Comparison of ENCODE assay signal across 24 cellular contexts in the genomic region with DNA sequence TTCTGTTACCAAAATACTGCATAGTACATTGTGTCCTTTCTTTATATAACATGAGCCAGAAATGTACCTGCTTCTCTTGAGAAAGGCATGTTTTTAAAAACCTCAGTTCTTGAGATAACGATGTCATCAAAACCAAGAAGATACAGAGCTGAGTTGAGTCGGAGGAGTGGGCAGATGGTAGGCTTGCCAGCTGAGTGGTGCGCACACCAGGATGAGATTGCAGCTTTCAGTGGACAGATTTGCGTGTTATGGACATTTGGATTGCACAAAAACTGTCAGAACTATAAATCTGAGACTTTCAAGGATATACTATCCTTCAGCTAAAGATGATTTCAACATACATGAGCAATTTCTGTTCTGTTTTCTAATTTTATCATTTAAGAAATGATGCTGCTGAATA. TPM values are rescaled to one million over a fixed set of nuclear protein-coding genes. Genes with fewer than 3 reads are reported as not detected.
DNase-seq lines count a peak whose midpoint lies in the region; ATAC-seq and TF ChIP-seq lines count a peak whose summit lies in the region.
"Had no signal": no experiment of that assay in that cellular context is flagged by ENCODE, and none has a peak within 500 bp of the region (broad histone marks: within the 10 kb centered on the region; RNA-seq: fewer than 3 reads in every experiment).

No MANE protein-coding gene starts in this region.

- no peaks in the 10 kb centered on the region for H3K27me3 ChIP-seq in testis
- H3K27me3 ChIP-seq in CD8-positive, alpha-beta memory T cell (ENCODE audit: insufficient read depth, low read length, poor library complexity, severe bottlenecking): no peaks in the 10 kb centered on the region
- H3K27me3 ChIP-seq: heart right ventricle, sigmoid colon, transverse colon had no signal

- no peak for ATAC-seq in HG02623 (IDR thresholded peaks at IDR 0.05; ENCODE audit: unreplicated experiment)
- no peak for ATAC-seq in GM21528 (IDR thresholded peaks at IDR 0.05; ENCODE audit: low FRiP score, unreplicated experiment)
- ATAC-seq: activated CD4-positive, CD25-positive, alpha-beta regulatory T cell treated with anti-CD3 and anti-CD28 coated beads, Interleukin-2, amount 50 U/mL, for 24 hours; heart right ventricle; HepG2; stimulated activated naive B cell treated with anti-CD40 and anti-IgM and Interleukin-4, amounts not matched to agents 10 μg/mL and 1 μg/mL and 100 μg/mL, for 72 hours had no signal

- no peaks in the 10 kb centered on the region for H3K36me3 ChIP-seq in testis (ENCODE audit: low read depth, missing control alignments)
- H3K36me3 ChIP-seq in CD8-positive, alpha-beta memory T cell (ENCODE audit: insufficient read depth, low read length): no peaks in the 10 kb centered on the region
- H3K36me3 ChIP-seq: heart right ventricle, sigmoid colon, transverse colon had no signal

- POLR2A ChIA-PET in CD8-positive, alpha-beta memory T cell (lab: Charles Lee): no interaction called here

- no peak for TF ChIP-seq CTCF in fibroblast of villous mesenchyme (IDR thresholded peaks at IDR 0.05; ENCODE audit: insufficient read depth, low read depth, low read length)
- no peak for TF ChIP-seq CTCF in testis (IDR thresholded peaks at IDR 0.05)

- no peak overlapping the region for H3K27ac Mint-ChIP-seq in CD8-positive, alpha-beta memory T cell
- H3K27ac Mint-ChIP-seq: activated naive CD4-positive, alpha-beta T cell treated with anti-CD3 and anti-CD28 coated beads, Interleukin-2, amount 10 ng/mL, durations not matched to agents 7 days and 5 days; endodermal cell; stimulated activated naive B cell treated with anti-CD40 and anti-IgM and Interleukin-4, amounts not matched to agents 10 μg/mL and 1 μg/mL and 100 μg/mL, for 72 hours had no signal

- CTCF ChIA-PET in CD8-positive, alpha-beta memory T cell (lab: Charles Lee): no interaction called here

- H3K27ac ChIP-seq in testis: peak overlapping the region in 1 of 2 donors; percentile 8
- H3K27ac ChIP-seq in CD8-positive, alpha-beta memory T cell (ENCODE audit: low read depth, low read length): no peak overlapping the region
- H3K27ac ChIP-seq: transverse colon had no signal

- 41 to 66% methylated on average over 4 of the region's 4 CpGs for WGBS in testis, 2 donors

- H3K9me3 ChIP-seq in testis: no peaks in the 10 kb centered on the region
- no peaks in the 10 kb centered on the region for H3K9me3 ChIP-seq in CD8-positive, alpha-beta memory T cell (ENCODE audit: low read length)
- H3K9me3 ChIP-seq: heart right ventricle, sigmoid colon, transverse colon had no signal

- H3K27me3 Mint-ChIP-seq in CD8-positive, alpha-beta memory T cell: peaks cover 0 to 15% of the 10 kb centered on the region in 2 donors
- H3K27me3 Mint-ChIP-seq: stimulated activated naive B cell treated with anti-CD40 and anti-IgM and Interleukin-4, amounts not matched to agents 10 μg/mL and 1 μg/mL and 100 μg/mL, for 72 hours had no signal

- intact Hi-C loops in testis (cut with DNase I; ENCODE audit: low total_unique reads): no loop called here

- H3K4me1 ChIP-seq in testis: peaks cover 29% of the 10 kb centered on the region
- no peaks in the 10 kb centered on the region for H3K4me1 ChIP-seq in CD8-positive, alpha-beta memory T cell (ENCODE audit: insufficient read depth, low read length)

- no peak overlapping the region for H3K4me3 ChIP-seq in fibroblast of villous mesenchyme (ENCODE audit: low read depth, low read length)
- H3K4me3 ChIP-seq in testis: no peak overlapping the region
- H3K4me3 ChIP-seq in CD8-positive, alpha-beta memory T cell (ENCODE audit: low read length): no peak overlapping the region
- H3K4me3 ChIP-seq: lung, sigmoid colon, transverse colon had no signal

- H3K4me3 Mint-ChIP-seq in CD8-positive, alpha-beta memory T cell: peak overlapping the region in 1 of 7 donors; percentile 12
- H3K4me3 Mint-ChIP-seq: activated naive CD4-positive, alpha-beta T cell treated with anti-CD3 and anti-CD28 coated beads, Interleukin-2, amount 10 ng/mL, durations not matched to agents 7 days and 5 days; endodermal cell had no signal

- DNase-seq in NCI-H1417 (lab: John Stamatoyannopoulos, UW) (peak in 2 of 3 experiments; percentile 25 to 35), NCI-H1417 treated with DMSO at 0.1 percent for 48 hours (lab: John Stamatoyannopoulos, UW) (no peak), OCI-M1 (lab: John Stamatoyannopoulos, UW) (peak; percentile 54), fibroblast of villous mesenchyme (ENCODE audit: low read depth) (peak; percentile 69), testis (peak; percentile 50)
- no peak for DNase-seq in CD8-positive, alpha-beta memory T cell
- DNase-seq: 8988T; activated CD8-positive, alpha-beta memory T cell treated with anti-CD3 and anti-CD28 coated beads for 24 hours; activated naive CD4-positive, alpha-beta T cell treated with anti-CD3 and anti-CD28 coated beads, Interleukin-2, amount 10 ng/mL, durations not matched to agents 7 days and 5 days; activated T-cell treated with anti-CD3 and anti-CD28 coated beads, Interleukin-2, amount 50 U/mL, for 48 hours; endodermal cell; GDM1; heart right ventricle; NCI-H2029; NCI-H510A treated with DMSO at 0.1 percent for 48 hours; sigmoid colon; stimulated activated naive B cell treated with anti-CD40 and anti-IgM and Interleukin-4, amounts not matched to agents 10 μg/mL and 1 μg/mL and 100 μg/mL, for 72 hours; transverse colon had no signal

- no peaks in the 10 kb centered on the region for H3K36me3 Mint-ChIP-seq in CD8-positive, alpha-beta memory T cell
- H3K36me3 Mint-ChIP-seq: activated naive CD4-positive, alpha-beta T cell treated with anti-CD3 and anti-CD28 coated beads, Interleukin-2, amount 10 ng/mL, durations not matched to agents 7 days and 5 days; stimulated activated naive B cell treated with anti-CD40 and anti-IgM and Interleukin-4, amounts not matched to agents 10 μg/mL and 1 μg/mL and 100 μg/mL, for 72 hours had no signal

- no peak for TF ChIP-seq POLR2A in testis (IDR thresholded peaks at IDR 0.05)

- peaks cover 0 to 4% (median 3%) of the 10 kb centered on the region in 3 donors for H3K4me1 Mint-ChIP-seq in CD8-positive, alpha-beta memory T cell
- H3K4me1 Mint-ChIP-seq: activated naive CD4-positive, alpha-beta T cell treated with anti-CD3 and anti-CD28 coated beads, Interleukin-2, amount 10 ng/mL, durations not matched to agents 7 days and 5 days; stimulated activated naive B cell treated with anti-CD40 and anti-IgM and Interleukin-4, amounts not matched to agents 10 μg/mL and 1 μg/mL and 100 μg/mL, for 72 hours had no signal

- no peaks in the 10 kb centered on the region for H3K9me3 Mint-ChIP-seq in CD8-positive, alpha-beta memory T cell
- H3K9me3 Mint-ChIP-seq: activated naive CD4-positive, alpha-beta T cell treated with anti-CD3 and anti-CD28 coated beads, Interleukin-2, amount 10 ng/mL, durations not matched to agents 7 days and 5 days; endodermal cell; stimulated activated naive B cell treated with anti-CD40 and anti-IgM and Interleukin-4, amounts not matched to agents 10 μg/mL and 1 μg/mL and 100 μg/mL, for 72 hours had no signal

RNA-seq across cellular contexts. Expression of a gene that starts 25.0 kb away (rescaled TPM):
- 3.9 and 7.1 TPM in 2 replicates for total RNA-seq in fibroblast of villous mesenchyme
- 10 to 100 TPM; 66.3 to 81.8 TPM for total RNA-seq in testis
- polyA plus RNA-seq in testis (ENCODE audit: insufficient read depth, low read depth, low replicate concordance): 51.7 TPM
- 1 to 10 TPM; 1.1 to 1.2 TPM for total RNA-seq in CD8-positive, alpha-beta memory T cell
- 0.93 TPM for polyA plus RNA-seq in CD8-positive, alpha-beta memory T cell
- total RNA-seq: HepG2, MCF 10A had no signal
- polyA plus RNA-seq: HepG2 had no signal

Comparison
In these comparisons a context has a peak if more than half of its experiments do, and no peak if none do; other contexts are left out.
1. DNase-seq: peak in NCI-H1417 (2 of 3), OCI-M1 (single experiment), fibroblast of villous mesenchyme (single experiment) and testis (single experiment); none in NCI-H1417 treated with DMSO at 0.1 percent for 48 hours (single experiment) and CD8-positive, alpha-beta memory T cell (0 of 5).